8 cellular contexts compared by ENCODE assay signal in the genomic region with DNA sequence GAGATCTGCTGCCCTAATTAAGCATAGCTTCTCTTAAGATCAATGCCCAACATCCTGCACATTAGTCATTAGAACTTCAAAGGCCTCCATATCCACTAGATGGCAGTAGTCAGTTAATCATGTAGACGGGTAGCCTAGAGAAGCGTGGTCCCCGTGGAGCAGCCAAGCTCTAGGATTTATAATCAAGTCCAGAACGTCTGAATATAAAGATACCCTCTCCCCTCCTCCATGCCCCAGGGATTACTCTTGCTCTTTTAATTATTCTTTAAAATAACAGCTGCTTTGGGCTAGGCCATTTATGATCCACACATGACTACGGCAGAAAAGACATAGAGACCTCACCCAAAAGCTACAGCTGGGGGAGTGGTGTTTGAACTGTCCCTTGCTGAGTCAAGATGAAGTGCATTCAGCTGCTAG.
DNase-seq lines count a peak whose midpoint lies in the region; ATAC-seq and TF ChIP-seq lines count a peak whose summit lies in the region.

No MANE protein-coding gene starts in this region.

- H3K27me3 ChIP-seq in CD8-positive, alpha-beta memory T cell (ENCODE audit: insufficient read depth, low read length, poor library complexity, severe bottlenecking): no peaks in the 10 kb centered on the region
- H3K27me3 ChIP-seq in adipocyte (replicated peaks; ENCODE audit: control insufficient read depth, insufficient read depth, low read length) (peaks cover 5% of the 10 kb centered on the region), psoas muscle (ENCODE audit: insufficient read depth in 3 of 3, low read length in 2 of 3) (no peaks in the 10 kb centered on the region)

- no peak overlapping the region for H3K27ac ChIP-seq in CD8-positive, alpha-beta memory T cell (ENCODE audit: low read depth, low read length)
- H3K27ac ChIP-seq in psoas muscle: no peak overlapping the region

- POLR2A ChIA-PET in CD8-positive, alpha-beta memory T cell (lab: Charles Lee): no interaction called here

- CTCF ChIA-PET in CD8-positive, alpha-beta memory T cell (lab: Charles Lee): interaction anchor here (0.7 to 2.6 kb wide), 14 partner anchors 9 to 704 kb away, joined by 3 to 16 read pairs (median 4); no protein-coding TSS in a partner anchor

- TF ChIP-seq CTCF in NB4 (IDR thresholded peaks at IDR 0.05; ENCODE audit: low read depth, low read length): peak; percentile 64
- TF ChIP-seq CTCF in psoas muscle (IDR thresholded peaks at IDR 0.05): peak; percentile 84

- TF ChIP-seq POLR2A in NB4 (IDR thresholded peaks at IDR 0.05; ENCODE audit: extremely low read depth, insufficient read length): no peak

- H3K9me3 Mint-ChIP-seq in CD8-positive, alpha-beta memory T cell: no peaks in the 10 kb centered on the region

- DNase-seq in CD8-positive, alpha-beta memory T cell: peak in 4 of 5 donors; percentile 15 to 48 (median 28)
- DNase-seq in NB4 (ENCODE audit: low read depth) (peak; percentile 77), SHP77 treated with DMSO at 0.1 percent for 48 hours (lab: John Stamatoyannopoulos, UW) (peak; percentile 76), adipocyte (ENCODE audit: low read depth) (peak; percentile 90), left cardiac atrium (peak; percentile 63), psoas muscle (peak; percentile 59 to 73), GM19238 (ENCODE audit: insufficient read length, low spot score) (no peak)

- H3K36me3 Mint-ChIP-seq in CD8-positive, alpha-beta memory T cell: no peaks in the 10 kb centered on the region

- peaks cover 2 to 5% (median 3%) of the 10 kb centered on the region in 3 donors for H3K4me1 Mint-ChIP-seq in CD8-positive, alpha-beta memory T cell

- H3K36me3 ChIP-seq in CD8-positive, alpha-beta memory T cell (ENCODE audit: insufficient read depth, low read length): no peaks in the 10 kb centered on the region
- H3K36me3 ChIP-seq in adipocyte (ENCODE audit: control insufficient read depth, insufficient read depth, low read length, severe bottlenecking) (no peaks in the 10 kb centered on the region), psoas muscle (ENCODE audit: insufficient read depth in 1 of 2, low read depth in 1 of 2) (no peaks in the 10 kb centered on the region)

- H3K4me3 ChIP-seq in CD8-positive, alpha-beta memory T cell (ENCODE audit: low read length): no peak overlapping the region
- H3K4me3 ChIP-seq in NB4 (ENCODE audit: low read depth, low read length) (no peak overlapping the region), adipocyte (ENCODE audit: low read length) (no peak overlapping the region), psoas muscle (no peak overlapping the region)

- no peaks in the 10 kb centered on the region for H3K9me3 ChIP-seq in CD8-positive, alpha-beta memory T cell (ENCODE audit: low read length)
- no peaks in the 10 kb centered on the region for H3K9me3 ChIP-seq in adipocyte (ENCODE audit: control insufficient read depth, low read length)
- H3K9me3 ChIP-seq in psoas muscle: no peaks in the 10 kb centered on the region

- H3K9ac ChIP-seq in adipocyte (ENCODE audit: low read length): peak overlapping the region; percentile 17

- peak overlapping the region in 2 of 8 donors; percentile 40 to 90 for H3K27ac Mint-ChIP-seq in CD8-positive, alpha-beta memory T cell

- ATAC-seq in GM21526 (IDR thresholded peaks at IDR 0.05; ENCODE audit: low FRiP score, unreplicated experiment) (peak; percentile 54), left cardiac atrium (peak; percentile 87 to 91), psoas muscle (peak; percentile 83 to 95 (median 89))

- peaks cover 3% of the 10 kb centered on the region in 2 donors for H3K27me3 Mint-ChIP-seq in CD8-positive, alpha-beta memory T cell

- intact Hi-C loops in left cardiac atrium (cut with DNase I) (loop anchor here (5.0 to 10.0 kb wide), 4 partner anchors 207 to 527 kb away; a partner anchor contains a TSS), psoas muscle (cut with DNase I) (loop anchor here (1.0 to 10.0 kb wide), 5 partner anchors 64 to 699 kb away; a partner anchor contains a TSS)

- WGBS in psoas muscle, 3 donors: 9 to 14% (median 10%) methylated on average over 5 of the region's 5 CpGs

- no peaks in the 10 kb centered on the region for H3K4me1 ChIP-seq in CD8-positive, alpha-beta memory T cell (ENCODE audit: insufficient read depth, low read length)
- H3K4me1 ChIP-seq in adipocyte (ENCODE audit: control insufficient read depth, insufficient read depth, low read length) (peaks cover 3% of the 10 kb centered on the region), psoas muscle (no peaks in the 10 kb centered on the region)

- peak overlapping the region in 2 of 7 donors; percentile 26 to 55 for H3K4me3 Mint-ChIP-seq in CD8-positive, alpha-beta memory T cell
